ENCODE assay signal across 14 cellular contexts in the genomic region with DNA sequence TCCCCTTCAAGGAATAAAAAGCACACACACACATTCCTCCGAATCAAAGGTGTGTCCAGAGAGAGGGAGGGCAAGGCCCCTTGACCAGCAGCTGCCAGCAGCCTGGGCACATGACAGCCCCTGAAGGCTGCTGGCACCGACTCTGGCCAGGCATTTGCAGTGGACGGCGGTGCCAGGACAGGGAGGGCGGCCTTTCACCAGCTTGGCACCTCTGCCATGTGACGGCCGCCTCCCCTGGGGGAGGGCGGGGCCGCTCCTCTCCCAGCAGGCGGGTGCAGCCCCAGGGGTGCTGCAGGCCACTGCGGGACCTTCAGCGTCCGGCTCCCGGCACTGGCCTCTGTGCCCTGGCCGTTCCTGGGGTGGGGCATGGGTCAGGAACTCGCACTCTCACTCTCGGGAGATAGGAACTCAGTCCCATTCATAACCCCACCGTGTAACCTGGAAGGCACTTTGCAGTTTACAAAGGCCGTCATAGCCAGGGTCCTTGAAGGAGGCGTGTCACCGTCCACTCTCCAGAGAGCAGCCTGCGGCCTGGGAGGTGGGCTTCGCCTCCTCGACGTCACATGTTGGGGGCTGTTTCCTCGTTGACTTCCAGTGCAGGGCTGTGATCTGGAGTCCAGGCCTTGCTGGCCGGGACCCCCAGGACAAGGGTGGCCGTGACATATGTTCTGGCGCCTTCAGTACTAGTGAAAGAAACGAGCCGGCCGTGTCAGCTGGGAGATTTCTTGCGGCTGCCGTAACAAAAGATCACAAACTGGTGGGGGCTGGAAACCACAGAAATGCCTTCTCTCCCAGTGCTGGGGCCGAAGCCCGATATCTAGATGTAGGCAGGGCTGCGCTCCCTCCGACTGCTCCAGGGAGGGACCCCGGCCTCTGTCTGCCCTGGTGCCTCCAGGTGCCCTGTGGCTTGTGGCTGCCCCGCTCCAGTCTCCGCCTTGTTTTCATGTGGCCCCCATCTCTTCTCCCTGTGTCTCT. TPM values are rescaled to one million over a fixed set of nuclear protein-coding genes. Genes with fewer than 3 reads are reported as not detected.
DNase-seq lines count a peak whose midpoint lies in the region; ATAC-seq, FAIRE-seq and TF ChIP-seq lines count a peak whose summit lies in the region.
"Had no signal": no experiment of that assay in that cellular context is flagged by ENCODE, and none has a peak within 500 bp of the region (broad histone marks: within the 10 kb centered on the region; RNA-seq: fewer than 3 reads in every experiment).

No MANE protein-coding gene starts in this region.

- peak in 1 of 4 donors; percentile 50 for TF ChIP-seq POLR2A in upper lobe of left lung (IDR thresholded peaks at IDR 0.05)

- TF ChIP-seq CTCF in upper lobe of left lung (IDR thresholded peaks at IDR 0.05), result no peak

- no peaks in the 10 kb centered on the region for H3K36me3 ChIP-seq in upper lobe of left lung

- no peak overlapping the region for H3K4me3 ChIP-seq in upper lobe of left lung
- H3K4me3 ChIP-seq: dorsolateral prefrontal cortex had no signal

- peak overlapping the region; percentile 65 to 81 (median 79) for H3K27ac ChIP-seq in upper lobe of left lung
- H3K27ac ChIP-seq: dorsolateral prefrontal cortex had no signal

- intact Hi-C loops in cardiac septum (cut with DNase I), result loop anchor here (2.0 to 10.0 kb wide), 2 partner anchors 51 to 129 kb away; no protein-coding TSS in a partner anchor

- peaks cover 0 to 4% (median 0%) of the 10 kb centered on the region in 4 donors for H3K9me3 ChIP-seq in upper lobe of left lung

- peak in 1 of 4 donors; percentile 74 for TF ChIP-seq EP300 in upper lobe of left lung (IDR thresholded peaks at IDR 0.05)

- peak; percentile 48 to 90 for ATAC-seq in upper lobe of left lung (ENCODE audit: low FRiP score in 2 of 2)
- ATAC-seq: naive thymus-derived CD8-positive, alpha-beta T cell had no signal

- no peaks in the 10 kb centered on the region for H3K27me3 ChIP-seq in upper lobe of left lung
- H3K27me3 ChIP-seq: dorsolateral prefrontal cortex had no signal

- DNase-seq in DMS53 (lab: John Stamatoyannopoulos, UW) (peak; percentile 48), DMS53 treated with DMSO at 0.1 percent for 48 hours (lab: John Stamatoyannopoulos, UW; ENCODE audit: unreplicated experiment) (no peak), cardiac septum (ENCODE audit: low spot score) (peak; percentile 86), myocyte (ENCODE audit: low read depth) (peak; percentile 19), upper lobe of left lung (peak; percentile 90), NCI-H1105 treated with DMSO at 0.1 percent for 48 hours (lab: John Stamatoyannopoulos, UW) (no peak), GM19239 (ENCODE audit: insufficient read length, low spot score) (no peak)
- DNase-seq in stimulated activated CD4-positive, alpha-beta T cell treated with anti-CD3 and anti-CD28 coated beads, Interleukin-2, amount 100 ng/mL, for 48 hours, result no peak
- DNase-seq: 8988T; activated CD4-positive, alpha-beta T cell treated with anti-CD3 and anti-CD28 coated beads, Interleukin-2, amount 10 ng/mL, durations not matched to agents 24 days and 14 days; dorsolateral prefrontal cortex; NCI-H1048; NCI-H345 had no signal

- FAIRE-seq in GM19239 (lab: Jason Lieb, UNC), result no peak

- peaks cover 6 to 20% (median 11%) of the 10 kb centered on the region in 4 donors for H3K4me1 ChIP-seq in upper lobe of left lung

- WGBS in upper lobe of left lung, 2 donors, result 77 to 79% methylated on average over 22 to 40 of the region's 41 CpGs

RNA-seq across cellular contexts. Expression of gene SMIM38, which starts 39.9 kb away (rescaled TPM):
- 0.19 TPM for total RNA-seq in cardiac septum
- total RNA-seq in myocyte, result 0.08 TPM in 1 of 2 replicates, not detected in the other
- 0.09 TPM for polyA plus RNA-seq in myocyte (2012)
- under 1 TPM in 4 of 6 donors, not detected in 2; 0.10 to 0.67 (median 0.55) TPM for total RNA-seq in upper lobe of left lung

Comparison
In these comparisons a context has a peak if more than half of its experiments do, and no peak if none do; other contexts are left out.
1. DNase-seq: peak in DMS53 (single experiment), cardiac septum (single experiment), myocyte (single experiment) and upper lobe of left lung (2 of 2); none in DMS53 treated with DMSO at 0.1 percent for 48 hours (single experiment), NCI-H1105 treated with DMSO at 0.1 percent for 48 hours (single experiment), GM19239 (single experiment) and stimulated activated CD4-positive, alpha-beta T cell treated with anti-CD3 and anti-CD28 coated beads, Interleukin-2, amount 100 ng/mL, for 48 hours (0 of 2).